ENCODE assay signal across 8 cellular contexts in the genomic region with DNA sequence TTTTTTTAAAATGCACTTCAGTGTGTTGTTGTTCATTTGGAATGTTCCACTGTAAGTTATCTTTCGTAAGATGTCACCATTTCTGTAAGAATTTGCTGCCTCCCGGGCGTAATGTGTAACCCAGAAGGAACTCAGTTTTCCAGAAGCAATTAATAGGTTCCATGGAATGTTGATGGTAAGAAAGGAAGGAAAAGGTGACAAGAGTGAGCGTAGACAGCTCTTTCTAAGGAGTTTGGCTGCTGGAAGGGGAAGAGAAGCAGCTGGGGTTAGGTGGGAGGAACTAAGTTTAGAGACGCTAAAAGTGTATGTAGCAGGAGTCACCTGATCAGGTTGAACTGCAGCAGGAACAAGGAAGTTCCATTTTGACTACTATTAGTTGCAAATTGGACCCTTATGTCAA. TPM values are rescaled to one million over a fixed set of nuclear protein-coding genes. Genes with fewer than 3 reads are reported as not detected.
DNase-seq lines count a peak whose midpoint lies in the region; ATAC-seq, FAIRE-seq and TF ChIP-seq lines count a peak whose summit lies in the region.

No MANE protein-coding gene starts in this region.

- no peak for DNase-seq in GM18507 (ENCODE audit: extremely low spot score, insufficient read length, low read depth)
- DNase-seq in NB4 (ENCODE audit: low read depth) = peak; percentile 16
- DNase-seq in colonic mucosa = no peak
- no peak for DNase-seq in gastrocnemius medialis
- DNase-seq in NCI-H1092 (lab: John Stamatoyannopoulos, UW) = no peak
- DNase-seq in NCI-H82 (lab: John Stamatoyannopoulos, UW) = no peak

- H3K27me3 ChIP-seq in colonic mucosa (no peaks in the 10 kb centered on the region), gastrocnemius medialis (no peaks in the 10 kb centered on the region)

- H3K4me1 ChIP-seq in colonic mucosa (no peaks in the 10 kb centered on the region), gastrocnemius medialis (peaks cover 0 to 2% of the 10 kb centered on the region in 2 donors)

- H3K9me3 ChIP-seq in colonic mucosa = no peaks in the 10 kb centered on the region
- H3K9me3 ChIP-seq in gastrocnemius medialis = no peaks in the 10 kb centered on the region

- H3K4me3 ChIP-seq in NB4 (ENCODE audit: low read depth, low read length) (no peak overlapping the region), colonic mucosa (no peak overlapping the region), gastrocnemius medialis (peak overlapping the region in 3 of 4 donors; percentile 39 to 52 (median 46))

- H3K9ac ChIP-seq in colonic mucosa (ENCODE audit: low read depth in 2 of 2, low read length in 2 of 2) = no peak overlapping the region

- in situ Hi-C loops in gastrocnemius medialis (cut with MboI; ENCODE audit: low sequenced_read_pairs in 4 of 4) = loop anchor here in 3 of 4 donors (25.0 kb wide), 4 partner anchors 379 to 1004 kb away; partner anchors contain the start of genes ATP2B3 (in 2 of the 3), HCFC1 (in 1 of the 3), PNCK (in 1 of the 3) and TMEM187 (in 1 of the 3)

- ATAC-seq in gastrocnemius medialis = no peak
- ATAC-seq in GM19467 (IDR thresholded peaks at IDR 0.05; ENCODE audit: unreplicated experiment) = no peak
- ATAC-seq in GM21515 (IDR thresholded peaks at IDR 0.05; ENCODE audit: unreplicated experiment) = no peak

- no peaks in the 10 kb centered on the region for H3K36me3 ChIP-seq in colonic mucosa
- H3K36me3 ChIP-seq in gastrocnemius medialis = no peaks in the 10 kb centered on the region

- TF ChIP-seq POLR2A in NB4 (IDR thresholded peaks at IDR 0.05; ENCODE audit: extremely low read depth, insufficient read length) = no peak
- TF ChIP-seq POLR2A in gastrocnemius medialis (IDR thresholded peaks at IDR 0.05) = no peak

- intact Hi-C loops in colonic mucosa (cut with DNase I) (loop anchor here (10.0 kb wide), 1 partner anchor 707 kb away; no protein-coding TSS in a partner anchor), gastrocnemius medialis (cut with DNase I; ENCODE audit: low total_unique reads) (loop anchor here (10.0 kb wide), 2 partner anchors 707 to 997 kb away; no protein-coding TSS in a partner anchor)

- H3K27ac ChIP-seq in colonic mucosa (peak overlapping the region; percentile 47), gastrocnemius medialis (peak overlapping the region; percentile 65 to 81 (median 68))

- peak; percentile 74 for FAIRE-seq in GM18507 (lab: Jason Lieb, UNC)

- TF ChIP-seq CTCF in NB4 (IDR thresholded peaks at IDR 0.05; ENCODE audit: low read depth, low read length) (no peak), colonic mucosa (IDR thresholded peaks at IDR 0.05) (no peak), gastrocnemius medialis (IDR thresholded peaks at IDR 0.05 in 4 of 5, conservative IDR thresholded peaks at IDR 0.05 in 1 of 5) (no peak)

RNA-seq across cellular contexts. Expression of gene PNMA5, which starts 35.9 kb away (rescaled TPM):
- total RNA-seq in colonic mucosa (not detected), gastrocnemius medialis (not detected)

Comparison
In these comparisons a context has a peak if more than half of its experiments do, and no peak if none do; other contexts are left out.
1. H3K4me3 ChIP-seq: peak in gastrocnemius medialis (3 of 4); none in NB4 (single experiment) and colonic mucosa (single experiment).